Comparison of ENCODE assay signal across 3 cellular contexts in the genomic region with DNA sequence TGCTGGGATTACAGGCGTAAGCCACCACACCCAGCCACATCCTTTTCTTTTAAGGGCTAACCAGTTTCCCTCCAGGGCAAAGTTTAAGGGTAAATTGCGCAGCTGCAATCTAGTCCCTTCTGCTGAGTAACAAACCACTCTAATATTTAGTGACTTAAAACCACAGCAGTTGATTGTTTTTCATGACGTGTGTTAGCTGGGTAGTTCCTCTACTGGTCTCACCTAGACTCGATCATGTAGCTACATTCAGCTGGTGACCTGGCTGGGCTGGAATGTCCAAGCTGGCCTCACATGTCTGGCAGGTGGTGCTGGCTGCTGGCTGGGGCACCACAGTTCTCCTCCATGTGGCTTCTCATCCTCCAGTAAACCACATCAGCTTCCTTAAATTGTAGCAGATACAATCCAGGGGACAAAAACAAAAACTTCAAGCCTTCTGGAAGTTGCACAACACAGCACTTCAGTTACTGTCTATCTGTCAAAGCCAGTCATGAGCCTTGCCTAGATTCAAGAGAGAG.
TF ChIP-seq lines count a peak whose summit lies in the region.

No MANE protein-coding gene starts in this region.

TF ChIP-seq in A549, 52 proteins besides CTCF, POLR2A, EP300 and RAD21:
- TF ChIP-seq KDM1A (IDR thresholded peaks at IDR 0.05; ENCODE audit: low read depth) (no peak), ZFP36 (IDR thresholded peaks at IDR 0.05; ENCODE audit: borderline replicate concordance, partially characterized antibody) (no peak), CBX8 (IDR thresholded peaks at IDR 0.05) (no peak), ZNF302 (CRISPR knock-in tag; IDR thresholded peaks at IDR 0.05) (no peak), MAZ (IDR thresholded peaks at IDR 0.05; ENCODE audit: borderline replicate concordance, low read depth, low read length) (no peak), CEBPB (IDR thresholded peaks at IDR 0.05) (peak in 1 of 2 experiments; percentile 78; a peak in 2 of 4 replicates)
- TF ChIP-seq, protein P1, sequence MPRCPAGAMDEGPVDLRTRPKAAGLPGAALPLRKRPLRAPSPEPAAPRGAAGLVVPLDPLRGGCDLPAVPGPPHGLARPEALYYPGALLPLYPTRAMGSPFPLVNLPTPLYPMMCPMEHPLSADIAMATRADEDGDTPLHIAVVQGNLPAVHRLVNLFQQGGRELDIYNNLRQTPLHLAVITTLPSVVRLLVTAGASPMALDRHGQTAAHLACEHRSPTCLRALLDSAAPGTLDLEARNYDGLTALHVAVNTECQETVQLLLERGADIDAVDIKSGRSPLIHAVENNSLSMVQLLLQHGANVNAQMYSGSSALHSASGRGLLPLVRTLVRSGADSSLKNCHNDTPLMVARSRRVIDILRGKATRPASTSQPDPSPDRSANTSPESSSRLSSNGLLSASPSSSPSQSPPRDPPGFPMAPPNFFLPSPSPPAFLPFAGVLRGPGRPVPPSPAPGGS (IDR thresholded peaks at IDR 0.05): no peak
- TF ChIP-seq, protein P2, sequence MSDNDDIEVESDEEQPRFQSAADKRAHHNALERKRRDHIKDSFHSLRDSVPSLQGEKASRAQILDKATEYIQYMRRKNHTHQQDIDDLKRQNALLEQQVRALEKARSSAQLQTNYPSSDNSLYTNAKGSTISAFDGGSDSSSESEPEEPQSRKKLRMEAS (IDR thresholded peaks at IDR 0.05): 0 out of 2 replicates have a peak, but pooled peaks have one; percentile 37

TF ChIP-seq in IMR-90, 13 proteins besides CTCF, POLR2A, EP300 and RAD21:
- no peak for TF ChIP-seq FOS (IDR thresholded peaks at IDR 0.05; ENCODE audit: low read depth, low read length)
- no peak for TF ChIP-seq MXI1 (IDR thresholded peaks at IDR 0.05; ENCODE audit: borderline replicate concordance, low read depth, low read length)
- TF ChIP-seq RFX5 (IDR thresholded peaks at IDR 0.05; ENCODE audit: low read depth, low read length): no peak
- TF ChIP-seq SMC3 (IDR thresholded peaks at IDR 0.05; ENCODE audit: low read depth, low read length): no peak
- no peak for TF ChIP-seq MAFK (IDR thresholded peaks at IDR 0.05; ENCODE audit: low read depth, low read length)
- TF ChIP-seq NFE2L2 (IDR thresholded peaks at IDR 0.05; ENCODE audit: low read depth, low read length): no peak
- TF ChIP-seq CEBPB (IDR thresholded peaks at IDR 0.05; ENCODE audit: low read depth, low read length): peak; percentile 43
- no peak for TF ChIP-seq USF2 (IDR thresholded peaks at IDR 0.05; ENCODE audit: low read depth, low read length)

TF ChIP-seq in SK-N-SH, 30 proteins besides CTCF, POLR2A, EP300 and RAD21:
- no peak for TF ChIP-seq RXRA (IDR thresholded peaks at IDR 0.05; ENCODE audit: borderline replicate concordance, low read depth)
- TF ChIP-seq RFX5 (IDR thresholded peaks at IDR 0.05; ENCODE audit: low read length): no peak
- TF ChIP-seq FOSL2 (IDR thresholded peaks at IDR 0.05; ENCODE audit: borderline replicate concordance, low read depth): no peak
- no peak for TF ChIP-seq YY1 (IDR thresholded peaks at IDR 0.05; ENCODE audit: low read depth)
- no peak for TF ChIP-seq NRF1 (IDR thresholded peaks at IDR 0.05; ENCODE audit: low read depth, low read length)
- TF ChIP-seq TAF1 (IDR thresholded peaks at IDR 0.05; ENCODE audit: borderline replicate concordance, low read depth, low read length): no peak
- no peak for TF ChIP-seq SMC3 (IDR thresholded peaks at IDR 0.05; ENCODE audit: low read depth, low read length)
- TF ChIP-seq, protein P3, sequence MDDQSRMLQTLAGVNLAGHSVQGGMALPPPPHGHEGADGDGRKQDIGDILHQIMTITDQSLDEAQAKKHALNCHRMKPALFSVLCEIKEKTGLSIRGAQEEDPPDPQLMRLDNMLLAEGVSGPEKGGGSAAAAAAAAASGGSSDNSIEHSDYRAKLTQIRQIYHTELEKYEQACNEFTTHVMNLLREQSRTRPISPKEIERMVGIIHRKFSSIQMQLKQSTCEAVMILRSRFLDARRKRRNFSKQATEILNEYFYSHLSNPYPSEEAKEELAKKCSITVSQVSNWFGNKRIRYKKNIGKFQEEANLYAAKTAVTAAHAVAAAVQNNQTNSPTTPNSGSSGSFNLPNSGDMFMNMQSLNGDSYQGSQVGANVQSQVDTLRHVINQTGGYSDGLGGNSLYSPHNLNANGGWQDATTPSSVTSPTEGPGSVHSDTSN (IDR thresholded peaks at IDR 0.05): no peak
- no peak for TF ChIP-seq RCOR1 (IDR thresholded peaks at IDR 0.05; ENCODE audit: low read length)
- TF ChIP-seq MXI1 (IDR thresholded peaks at IDR 0.05; ENCODE audit: low read depth, low read length): no peak
- TF ChIP-seq IRF3 (IDR thresholded peaks at IDR 0.05; ENCODE audit: low read depth, low read length): no peak
- TF ChIP-seq GATA2 (CRISPR knock-in tag; IDR thresholded peaks at IDR 0.05): no peak
- no peak for TF ChIP-seq SIN3A (IDR thresholded peaks at IDR 0.05; ENCODE audit: borderline replicate concordance, low read depth, low read length)
- TF ChIP-seq, protein P2 (IDR thresholded peaks at IDR 0.05; ENCODE audit: low read depth): no peak
